9 cellular contexts compared by ENCODE assay signal in the genomic region with DNA sequence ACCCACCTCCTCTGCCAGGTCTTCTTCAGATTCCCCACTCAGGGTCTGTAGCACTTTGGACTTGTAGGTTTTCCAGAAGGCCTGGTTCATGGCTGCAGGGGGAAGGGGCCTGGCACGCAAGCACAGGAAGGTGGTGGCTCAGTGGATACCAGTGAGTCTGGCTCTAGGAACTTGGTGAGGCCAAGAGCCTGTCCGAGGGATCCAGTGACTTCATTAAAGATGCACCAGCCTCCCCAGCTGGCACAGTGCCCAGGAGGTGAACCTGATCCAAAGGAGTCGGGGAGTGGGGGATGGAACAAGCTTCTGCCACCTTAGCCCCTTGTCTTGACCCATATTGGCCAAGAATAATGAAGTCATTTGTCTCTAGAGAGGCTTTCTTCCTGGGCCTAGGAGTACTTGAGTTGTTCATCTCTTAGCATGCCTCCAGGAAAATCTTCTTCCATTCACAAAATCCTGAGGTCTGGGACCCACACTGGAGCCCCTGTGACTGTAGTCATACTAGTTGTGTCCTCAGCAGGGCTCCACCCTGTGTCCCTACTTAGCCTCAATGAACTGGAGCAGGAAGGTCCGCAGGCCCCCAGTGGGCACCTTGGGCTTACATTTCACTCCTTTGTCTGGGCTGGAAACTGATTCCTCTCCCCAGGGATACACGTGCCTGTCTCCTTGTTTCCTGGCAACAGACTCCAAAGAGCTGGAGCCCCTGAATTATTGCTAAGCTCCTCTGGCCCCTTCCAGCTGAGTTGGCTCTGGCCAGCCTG. TPM values are rescaled to one million over a fixed set of nuclear protein-coding genes. Genes with fewer than 3 reads are reported as not detected.
A peak's percentile ranks its signal among the peaks of the same experiment; 100 is the strongest.
DNase-seq lines count a peak whose midpoint lies in the region; ATAC-seq and TF ChIP-seq lines count a peak whose summit lies in the region.
"Had no signal": no experiment of that assay in that cellular context is flagged by ENCODE, and none has a peak within 500 bp of the region (broad histone marks: within the 10 kb centered on the region; RNA-seq: fewer than 3 reads in every experiment).

A gene (minus strand): TSS at position 554 of the 758 bp plus-strand sequence. CDS start 464 bp downstream, at position 90.

- CTCF ChIA-PET in activated CD8-positive, alpha-beta T cell treated with anti-CD3 and anti-CD28 coated beads, Interleukin-2, amount 10 ng/mL, durations not matched to agents 7 days and 5 days (lab: Charles Lee): interaction anchor here (0.7 to 4.2 kb wide), 11 partner anchors 10 to 249 kb away, joined by 3 to 69 read pairs (median 9); a partner anchor contains a TSS

- no peak for TF ChIP-seq POLR2A in GM18505 (IDR thresholded peaks at IDR 0.05; ENCODE audit: borderline replicate concordance, extremely low read depth, insufficient read depth, insufficient read length)

- no peaks in the 10 kb centered on the region for H3K9me3 Mint-ChIP-seq in IgD-negative memory B cell
- H3K9me3 Mint-ChIP-seq in activated CD8-positive, alpha-beta T cell treated with anti-CD3 and anti-CD28 coated beads, Interleukin-2, amount 10 ng/mL, durations not matched to agents 7 days and 5 days (ENCODE audit: insufficient read depth): no peaks in the 10 kb centered on the region
- no peaks in the 10 kb centered on the region for H3K9me3 Mint-ChIP-seq in stimulated activated naive CD8-positive, alpha-beta T cell treated with anti-CD3 and anti-CD28 coated beads, Interleukin-15, amount 100 ng/mL, for 72 hours

- no peak for TF ChIP-seq CTCF in AG09309 (IDR thresholded peaks at IDR 0.05; ENCODE audit: control insufficient read depth, insufficient read depth, low read depth, low read length, missing control alignments)

- H3K4me3 Mint-ChIP-seq in IgD-negative memory B cell: peak within 1 kb of the TSS; percentile 92 to 98 (median 95)
- peak within 1 kb of the TSS; percentile 89 for H3K4me3 Mint-ChIP-seq in activated CD8-positive, alpha-beta T cell treated with anti-CD3 and anti-CD28 coated beads, Interleukin-2, amount 10 ng/mL, durations not matched to agents 7 days and 5 days
- H3K4me3 Mint-ChIP-seq in stimulated activated naive CD8-positive, alpha-beta T cell treated with anti-CD3 and anti-CD28 coated beads, Interleukin-15, amount 100 ng/mL, for 72 hours: peak within 1 kb of the TSS; percentile 90 to 97

- no peak for ATAC-seq in activated CD8-positive, alpha-beta T cell treated with anti-CD3 and anti-CD28 coated beads, Interleukin-2, amount 10 ng/mL, durations not matched to agents 7 days and 5 days
- ATAC-seq in stimulated activated naive CD8-positive, alpha-beta T cell treated with anti-CD3 and anti-CD28 coated beads, Interleukin-15, amount 100 ng/mL, for 72 hours: no peak
- ATAC-seq in GM18505 (IDR thresholded peaks at IDR 0.05; ENCODE audit: unreplicated experiment) (no peak), GM18511 (IDR thresholded peaks at IDR 0.05; ENCODE audit: unreplicated experiment) (no peak)

- no peaks in the 10 kb centered on the region for H3K9me3 ChIP-seq in iPS-18c (ENCODE audit: control insufficient read depth, insufficient read depth, low read length)

- peaks cover 1% of the 10 kb centered on the region for H3K27me3 Mint-ChIP-seq in IgD-negative memory B cell
- peaks cover 16% of the 10 kb centered on the region for H3K27me3 Mint-ChIP-seq in activated CD8-positive, alpha-beta T cell treated with anti-CD3 and anti-CD28 coated beads, Interleukin-2, amount 10 ng/mL, durations not matched to agents 7 days and 5 days (ENCODE audit: low read depth)
- peaks cover 18% of the 10 kb centered on the region for H3K27me3 Mint-ChIP-seq in stimulated activated naive CD8-positive, alpha-beta T cell treated with anti-CD3 and anti-CD28 coated beads, Interleukin-15, amount 100 ng/mL, for 72 hours

- H3K4me3 ChIP-seq in AG09309 (ENCODE audit: control insufficient read depth, low read depth, low read length) (peak within 1 kb of the TSS; percentile 94), iPS-18c (ENCODE audit: insufficient read depth, low read depth, low read length) (peak within 1 kb of the TSS; percentile 90)

- POLR2A ChIA-PET in activated CD8-positive, alpha-beta T cell treated with anti-CD3 and anti-CD28 coated beads, Interleukin-2, amount 10 ng/mL, durations not matched to agents 7 days and 5 days (lab: Charles Lee): no interaction called here

- no peak for DNase-seq in AG09309 (ENCODE audit: low read depth)
- DNase-seq in activated CD8-positive, alpha-beta T cell treated with anti-CD3 and anti-CD28 coated beads, Interleukin-2, amount 10 ng/mL, durations not matched to agents 7 days and 5 days: no peak
- no peak for DNase-seq in stimulated activated naive CD8-positive, alpha-beta T cell treated with anti-CD3 and anti-CD28 coated beads, Interleukin-15, amount 100 ng/mL, for 72 hours
- DNase-seq in activated CD4-positive, alpha-beta T cell treated with anti-CD3 and anti-CD28 coated beads, Interleukin-2, amount 50 U/mL, for 1 hour: no peak

- peak within 1 kb of the TSS; percentile 53 to 96 (median 88) for H3K27ac Mint-ChIP-seq in IgD-negative memory B cell
- H3K27ac Mint-ChIP-seq in activated CD8-positive, alpha-beta T cell treated with anti-CD3 and anti-CD28 coated beads, Interleukin-2, amount 10 ng/mL, durations not matched to agents 7 days and 5 days: peak within 1 kb of the TSS; percentile 89
- peak within 1 kb of the TSS; percentile 93 to 97 for H3K27ac Mint-ChIP-seq in stimulated activated naive CD8-positive, alpha-beta T cell treated with anti-CD3 and anti-CD28 coated beads, Interleukin-15, amount 100 ng/mL, for 72 hours

- H3K4me1 Mint-ChIP-seq in IgD-negative memory B cell: peaks cover 0 to 5% (median 3%) of the 10 kb centered on the region in 3 donors
- H3K4me1 Mint-ChIP-seq in activated CD8-positive, alpha-beta T cell treated with anti-CD3 and anti-CD28 coated beads, Interleukin-2, amount 10 ng/mL, durations not matched to agents 7 days and 5 days (ENCODE audit: low read depth): peaks cover 31% of the 10 kb centered on the region
- peaks cover 43% of the 10 kb centered on the region for H3K4me1 Mint-ChIP-seq in stimulated activated naive CD8-positive, alpha-beta T cell treated with anti-CD3 and anti-CD28 coated beads, Interleukin-15, amount 100 ng/mL, for 72 hours

- no peaks in the 10 kb centered on the region for H3K36me3 Mint-ChIP-seq in IgD-negative memory B cell
- peaks cover 4% of the 10 kb centered on the region for H3K36me3 Mint-ChIP-seq in activated CD8-positive, alpha-beta T cell treated with anti-CD3 and anti-CD28 coated beads, Interleukin-2, amount 10 ng/mL, durations not matched to agents 7 days and 5 days (ENCODE audit: low read depth)

RNA-seq across cellular contexts. Expression of the gene that starts here (rescaled TPM):
- polyA plus RNA-seq in IgD-negative memory B cell: not detected
- not detected for total RNA-seq in activated CD8-positive, alpha-beta T cell treated with anti-CD3 and anti-CD28 coated beads, Interleukin-2, amount 10 ng/mL, durations not matched to agents 7 days and 5 days
- total RNA-seq: lung microvascular endothelial cell had no signal
